In genomic region chr5:43769576-43770352, GRCh38 we compare ENCODE assay signal across 12 cellular contexts.
DNase-seq lines count a peak whose midpoint lies in the region; ATAC-seq and TF ChIP-seq lines count a peak whose summit lies in the region.
"Had no signal": no experiment of that assay in that cellular context is flagged by ENCODE, and none has a peak within 500 bp of the region (broad histone marks: within the 10 kb centered on the region; RNA-seq: fewer than 3 reads in every experiment).

No MANE protein-coding gene starts in this region.

- intact Hi-C loops in stomach (cut with DNase I; ENCODE audit: low total_unique reads), result no loop called here

- 39 to 73% (median 61%) methylated on average over 7 of the region's 7 CpGs for WGBS in stomach, 5 donors

- no peaks in the 10 kb centered on the region for H3K27me3 ChIP-seq in stomach

- H3K27me3 Mint-ChIP-seq in T-helper 2 cell treated with Interferon-gamma antibody and Interleukin-4, amounts not matched to agents 5 μg/mL and 100 μg/mL, for 36 hours (ENCODE audit: low read depth), result no peaks in the 10 kb centered on the region

- peaks cover 5% of the 10 kb centered on the region for H3K4me1 Mint-ChIP-seq in T-helper 2 cell treated with Interferon-gamma antibody and Interleukin-4, amounts not matched to agents 5 μg/mL and 100 μg/mL, for 36 hours (ENCODE audit: low read depth)

- H3K4me3 Mint-ChIP-seq in T-helper 2 cell treated with Interferon-gamma antibody and Interleukin-4, amounts not matched to agents 5 μg/mL and 100 μg/mL, for 36 hours, result no peak overlapping the region

- H3K36me3 Mint-ChIP-seq in T-helper 2 cell treated with Interferon-gamma antibody and Interleukin-4, amounts not matched to agents 5 μg/mL and 100 μg/mL, for 36 hours (ENCODE audit: low read depth), result no peaks in the 10 kb centered on the region

- H3K4me1 ChIP-seq in stomach, result peaks cover 0 to 9% (median 0%) of the 10 kb centered on the region in 4 donors

- no peaks in the 10 kb centered on the region for H3K36me3 ChIP-seq in stomach
- H3K36me3 ChIP-seq: WERI-Rb-1 had no signal

- H3K4me3 ChIP-seq in cardiac fibroblast (replicated peaks in 1 of 2; ENCODE audit: low read depth in 2 of 2, low read length in 2 of 2) (no peak overlapping the region), stomach (no peak overlapping the region)
- H3K4me3 ChIP-seq: GM12878 had no signal

- no peak overlapping the region for H3K27ac Mint-ChIP-seq in T-helper 2 cell treated with Interferon-gamma antibody and Interleukin-4, amounts not matched to agents 5 μg/mL and 100 μg/mL, for 36 hours

- DNase-seq in GM04503 (ENCODE audit: low read depth), result peak; percentile 92
- DNase-seq in cardiac fibroblast (ENCODE audit: low read depth in 2 of 2), result peak; percentile 98 to 99
- DNase-seq in hepatic stellate cell (ENCODE audit: low spot score), result peak; percentile 22
- DNase-seq in stomach, result no peak
- DNase-seq in T-helper 2 cell treated with Interferon-gamma antibody and Interleukin-4, amounts not matched to agents 5 μg/mL and 100 μg/mL, for 36 hours (ENCODE audit: low spot score), result no peak
- no peak for DNase-seq in KG1 (lab: John Stamatoyannopoulos, UW)
- DNase-seq in DMS153 (lab: John Stamatoyannopoulos, UW), result no peak
- DNase-seq: NCI-H446 treated with DMSO at 0.1 percent for 48 hours, WERI-Rb-1 had no signal

- TF ChIP-seq POLR2A in stomach (IDR thresholded peaks at IDR 0.05), result no peak

- no peaks in the 10 kb centered on the region for H3K9me3 ChIP-seq in stomach

- TF ChIP-seq EP300 in stomach (IDR thresholded peaks at IDR 0.05), result peak; percentile 59

- no peaks in the 10 kb centered on the region for H3K9me3 Mint-ChIP-seq in T-helper 2 cell treated with Interferon-gamma antibody and Interleukin-4, amounts not matched to agents 5 μg/mL and 100 μg/mL, for 36 hours

- TF ChIP-seq CTCF in cardiac fibroblast (IDR thresholded peaks at IDR 0.05; ENCODE audit: low read depth, low read length) (no peak), stomach (IDR thresholded peaks at IDR 0.05) (no peak)

- no peak for ATAC-seq in GM19324 (IDR thresholded peaks at IDR 0.05; ENCODE audit: low FRiP score, unreplicated experiment)
- ATAC-seq: esophagus mucosa, GM12878 had no signal

- H3K27ac ChIP-seq in stomach, result peak overlapping the region in 4 of 5 donors; percentile 29 to 64 (median 42)
- H3K27ac ChIP-seq: WERI-Rb-1 had no signal

Comparison
In these comparisons a context has a peak if more than half of its experiments do, and no peak if none do; other contexts are left out.
1. DNase-seq: peak in GM04503 (single experiment), cardiac fibroblast (2 of 2) and hepatic stellate cell (single experiment); none in stomach (single experiment), T-helper 2 cell treated with Interferon-gamma antibody and Interleukin-4, amounts not matched to agents 5 μg/mL and 100 μg/mL, for 36 hours (single experiment), KG1 (single experiment) and DMS153 (single experiment).